ENCODE assay signal across 17 cellular contexts in the genomic region with DNA sequence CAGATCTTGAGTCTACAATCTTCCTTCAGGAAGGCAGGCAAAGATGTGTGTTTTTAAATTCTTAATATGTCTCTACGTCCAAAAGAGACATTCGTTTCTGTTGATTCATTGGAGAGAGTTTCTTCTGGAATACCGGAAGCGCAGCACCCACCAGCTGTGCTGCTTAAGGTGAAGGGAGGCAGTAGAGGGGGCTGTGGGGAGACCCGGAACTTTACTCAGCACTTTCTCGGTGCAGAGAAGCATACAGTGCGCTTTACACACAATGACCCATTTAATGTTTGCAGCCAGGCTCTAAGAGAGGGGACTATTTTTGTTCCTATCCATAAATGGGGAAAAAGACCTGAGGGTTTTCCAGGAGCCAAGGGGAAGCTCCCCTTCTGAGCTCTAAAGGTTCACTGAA.
DNase-seq lines count a peak whose midpoint lies in the region; ATAC-seq and TF ChIP-seq lines count a peak whose summit lies in the region.
"Had no signal": no experiment of that assay in that cellular context is flagged by ENCODE, and none has a peak within 500 bp of the region (broad histone marks: within the 10 kb centered on the region; RNA-seq: fewer than 3 reads in every experiment).

No MANE protein-coding gene starts in this region.

- H4K8ac ChIP-seq in H9 (replicated peaks; ENCODE audit: insufficient read length, low read depth, low read length) (no peak overlapping the region), mesendoderm (ENCODE audit: low read depth, low read length) (no peak overlapping the region)

- H4K91ac ChIP-seq in H9 (ENCODE audit: insufficient read length, low read depth, low read length), result no peak overlapping the region

- H3K79me1 ChIP-seq in H9 (ENCODE audit: insufficient read depth, low read depth, low read length, poor library complexity, severe bottlenecking) (no peaks in the 10 kb centered on the region), mesendoderm (ENCODE audit: low read length) (no peaks in the 10 kb centered on the region)

- H3K23me2 ChIP-seq in H9 (ENCODE audit: insufficient read length, low read depth, low read length, poor library complexity, severe bottlenecking), result no peaks in the 10 kb centered on the region

- no peak overlapping the region for H2AFZ ChIP-seq in H9 (ENCODE audit: low read length)
- H2AFZ ChIP-seq: GM23248 had no signal

- CTCF ChIA-PET in WTC11 (lab: Charles Lee), result interaction anchor here (0.5 to 1.2 kb wide), 2 partner anchors 140 to 336 kb away, joined by 3 to 4 read pairs; no protein-coding TSS in a partner anchor

- ATAC-seq in WTC11 (peak; percentile 51), HG02970 (IDR thresholded peaks at IDR 0.05; ENCODE audit: low FRiP score, unreplicated experiment) (no peak), GM19397 (IDR thresholded peaks at IDR 0.05; ENCODE audit: unreplicated experiment) (no peak)
- ATAC-seq: A549, HCT116 had no signal

- H3K27ac ChIP-seq in H9 (ENCODE audit: insufficient read length, low read depth, low read length) (no peak overlapping the region), mesendoderm (ENCODE audit: low read depth, low read length) (peak overlapping the region; percentile 78)
- H3K27ac ChIP-seq: A549, GM23248 had no signal

- DNase-seq in H9 (no peak), WTC11 (ENCODE audit: low spot score) (no peak), mesendoderm (peak; percentile 54), HCEC 1CT (no peak), RKO (ENCODE audit: low spot score) (no peak)
- DNase-seq: BE2C; Caco-2; CD8-positive, alpha-beta memory T cell; DND-41; GDM1; GM23248; Kasumi-1; KBM-7 had no signal

- H4K5ac ChIP-seq in H9 (ENCODE audit: insufficient read length, low read depth, low read length), result no peak overlapping the region
- no peak overlapping the region for H4K5ac ChIP-seq in mesendoderm (ENCODE audit: low read length)

- H3K27me3 ChIP-seq in H9 (ENCODE audit: insufficient read depth, low read length) (no peaks in the 10 kb centered on the region; the same call in 1 of the 2 replicates), mesendoderm (ENCODE audit: insufficient read depth, low read length, poor library complexity) (no peaks in the 10 kb centered on the region)
- H3K27me3 ChIP-seq: BE2C had no signal

- H3K4me1 Mint-ChIP-seq in H9 (peaks cover 37 to 44% of the 10 kb centered on the region in 2 experiments), WTC11 (peaks cover 44% of the 10 kb centered on the region)
- H3K4me1 Mint-ChIP-seq: CD8-positive, alpha-beta memory T cell had no signal

- TF ChIP-seq CTCF in H9 (conservative IDR thresholded peaks at IDR 0.05), result 0 out of 3 replicates have a peak, but pooled peaks have one; percentile 20
- no peak for TF ChIP-seq CTCF in WTC11 (IDR thresholded peaks at IDR 0.05)

- no peak overlapping the region for H2BK20ac ChIP-seq in H9 (ENCODE audit: low read depth, low read length, poor library complexity, severe bottlenecking)

- H3K23ac ChIP-seq in H9 (ENCODE audit: insufficient read length, low read depth, low read length) (no peak overlapping the region), mesendoderm (ENCODE audit: low read length) (no peak overlapping the region)

- no peak overlapping the region for H3K4me3 ChIP-seq in mesendoderm (ENCODE audit: low read length)
- H3K4me3 ChIP-seq: A549, GM23248 had no signal

- no peak overlapping the region for H3K4ac ChIP-seq in H9 (ENCODE audit: low read depth, low read length)
- no peak overlapping the region for H3K4ac ChIP-seq in mesendoderm (ENCODE audit: low read depth, low read length)

- H3K9me3 ChIP-seq in H9 (ENCODE audit: control insufficient read depth, low read depth, low read length), result no peaks in the 10 kb centered on the region
- H3K9me3 ChIP-seq: A549, BE2C, Caco-2 had no signal

- no CpG with 5 or more reads among the region's 7 CpGs for WGBS in H9 (ENCODE audit: extremely low coverage, insufficient read length, low lambda C conversion rate)
- WGBS in mesendoderm (ENCODE audit: extremely low coverage, insufficient coverage, low lambda C conversion rate), result no CpG with 5 or more reads among the region's 7 CpGs

- H2BK15ac ChIP-seq in H9 (ENCODE audit: low read depth, low read length) (no peak overlapping the region), mesendoderm (replicated peaks; ENCODE audit: low read depth) (no peak overlapping the region)

- H3K14ac ChIP-seq in H9 (ENCODE audit: insufficient read depth, low read length), result no peak overlapping the region

- no peak overlapping the region for H2BK5ac ChIP-seq in H9 (ENCODE audit: insufficient read length, low read length)
- H2BK5ac ChIP-seq in mesendoderm (ENCODE audit: low read length), result no peak overlapping the region

- H3K9me3 Mint-ChIP-seq in H9 (no peaks in the 10 kb centered on the region), WTC11 (no peaks in the 10 kb centered on the region)

- H3K4me2 ChIP-seq in H9 (ENCODE audit: insufficient read depth, insufficient read length, low read length), result no peak overlapping the region
- no peak overlapping the region for H3K4me2 ChIP-seq in mesendoderm (ENCODE audit: low read length)
- H3K4me2 ChIP-seq: A549 had no signal

- H3K36me3 Mint-ChIP-seq in H9 (ENCODE audit: insufficient read depth in 1 of 3, low read depth in 3 of 3), result no peaks in the 10 kb centered on the region
- H3K36me3 Mint-ChIP-seq in WTC11, result no peaks in the 10 kb centered on the region
- H3K36me3 Mint-ChIP-seq: CD8-positive, alpha-beta memory T cell had no signal

- H3K56ac ChIP-seq in H9 (ENCODE audit: insufficient read length, low read depth, low read length), result no peak overlapping the region
- H3K56ac ChIP-seq in mesendoderm (ENCODE audit: low read length), result peak overlapping the region; percentile 6

- H3K9ac ChIP-seq in H9 (ENCODE audit: extremely low read depth, insufficient read length, low read length) (no peak overlapping the region), mesendoderm (ENCODE audit: low read length) (no peak overlapping the region)
- H3K9ac ChIP-seq: GM23248 had no signal

- peak overlapping the region in 2 of 3 experiments; percentile 2 to 7; a peak in 2 of 7 replicates for H3K27ac Mint-ChIP-seq in H9
- H3K27ac Mint-ChIP-seq in WTC11, result no peak overlapping the region

- peaks cover 8% of the 10 kb centered on the region; the same call in 1 of the 2 replicates for H3K4me1 ChIP-seq in H9 (ENCODE audit: insufficient read depth, low read length)
- H3K4me1 ChIP-seq in mesendoderm (ENCODE audit: control insufficient read depth, low read depth, low read length), result peaks cover 12% of the 10 kb centered on the region
- H3K4me1 ChIP-seq: BE2C had no signal

- H2AK5ac ChIP-seq in H9 (ENCODE audit: insufficient read length, low read length), result no peak overlapping the region
- no peak overlapping the region for H2AK5ac ChIP-seq in mesendoderm (ENCODE audit: low read length)

- H2BK12ac ChIP-seq in H9 (ENCODE audit: insufficient read length, low read depth, low read length), result no peak overlapping the region

- no peaks in the 10 kb centered on the region for H3K36me3 ChIP-seq in mesendoderm (ENCODE audit: control insufficient read depth, insufficient read depth, low read length)
- H3K36me3 ChIP-seq: BE2C had no signal

- no peaks in the 10 kb centered on the region for H4K20me1 ChIP-seq in H9 (ENCODE audit: control insufficient read depth, insufficient read depth, insufficient read length)

- H3K4me3 Mint-ChIP-seq in H9, result no peak overlapping the region
- H3K4me3 Mint-ChIP-seq in WTC11, result no peak overlapping the region

- H3K27me3 Mint-ChIP-seq in H9 (ENCODE audit: low read depth), result peaks cover 2% of the 10 kb centered on the region
- H3K27me3 Mint-ChIP-seq in WTC11 (ENCODE audit: low read depth), result no peaks in the 10 kb centered on the region; the same call in 1 of the 2 replicates

- H3T11ph ChIP-seq in H9 (ENCODE audit: low read length), result no peak overlapping the region

- no peaks in the 10 kb centered on the region for H3K79me2 ChIP-seq in H9 (ENCODE audit: insufficient read depth, low read length)
- H3K79me2 ChIP-seq in mesendoderm (ENCODE audit: control insufficient read depth, insufficient read depth, low read length), result no peaks in the 10 kb centered on the region

- H2BK120ac ChIP-seq in H9 (ENCODE audit: low read depth, low read length, poor library complexity, severe bottlenecking), result no peak overlapping the region
- no peak overlapping the region for H2BK120ac ChIP-seq in mesendoderm (ENCODE audit: low read depth, low read length)

- H3K18ac ChIP-seq in H9 (ENCODE audit: insufficient read length, low read depth, low read length), result no peak overlapping the region
- no peak overlapping the region for H3K18ac ChIP-seq in mesendoderm (ENCODE audit: low read length)

- POLR2A ChIA-PET in WTC11 (lab: Charles Lee), result no interaction called here

TF ChIP-seq in WTC11, 78 proteins besides CTCF, POLR2A, EP300 and RAD21 (continues in another document):
- TF ChIP-seq JUN (CRISPR knock-in tag; IDR thresholded peaks at IDR 0.05), result no peak
- TF ChIP-seq E2F4 (CRISPR knock-in tag; IDR thresholded peaks at IDR 0.05; ENCODE audit: borderline replicate concordance, low read depth), result no peak
- TF ChIP-seq, protein P1, sequence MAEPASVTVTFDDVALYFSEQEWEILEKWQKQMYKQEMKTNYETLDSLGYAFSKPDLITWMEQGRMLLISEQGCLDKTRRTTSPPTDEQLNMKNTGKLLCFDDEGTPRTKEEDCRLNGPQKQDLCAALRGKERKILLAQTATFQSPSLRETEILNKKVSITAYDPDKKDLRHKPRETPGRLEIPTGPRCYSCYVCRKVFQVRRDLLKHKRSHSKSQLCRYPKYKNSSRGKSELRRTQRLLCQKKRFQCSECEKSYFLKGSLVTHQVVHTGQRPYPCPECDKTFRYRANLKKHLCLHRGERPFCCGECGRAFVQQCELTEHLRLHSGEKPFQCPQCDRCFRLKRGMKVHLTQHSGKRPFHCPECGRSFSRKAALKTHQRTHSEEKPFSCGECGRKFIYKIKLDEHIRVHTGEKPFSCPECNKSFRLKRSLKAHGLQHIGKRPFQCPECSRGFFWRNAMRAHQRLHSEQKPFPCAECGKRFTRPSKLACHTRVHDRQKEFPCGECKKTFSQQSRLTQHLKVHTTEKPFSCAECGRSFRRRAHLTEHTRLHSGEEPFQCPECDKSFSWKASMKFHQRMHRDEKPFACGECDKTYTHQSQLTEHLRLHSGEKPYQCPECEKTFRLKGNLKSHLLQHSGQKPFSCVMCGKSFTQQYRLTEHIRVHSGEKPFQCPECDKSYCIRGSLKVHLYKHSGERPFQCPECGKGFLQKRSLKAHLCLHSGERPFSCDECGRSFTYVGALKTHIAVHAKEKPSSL (CRISPR knock-in tag; conservative IDR thresholded peaks at IDR 0.05), result no peak
- no peak for TF ChIP-seq EMX1 (CRISPR knock-in tag; IDR thresholded peaks at IDR 0.05)
- TF ChIP-seq CBFB (CRISPR knock-in tag; IDR thresholded peaks at IDR 0.05; ENCODE audit: low read depth), result no peak
- no peak for TF ChIP-seq NFATC4 (CRISPR knock-in tag; IDR thresholded peaks at IDR 0.05)
